Comparison of ENCODE assay signal across 1 cellular context in genomic region chr16:68235105-68235881, GRCh38.
TF ChIP-seq lines count a peak whose summit lies in the region.

No MANE protein-coding gene starts in this region.

TF ChIP-seq in HepG2, 621 proteins besides CTCF, POLR2A, EP300 and RAD21 (continued from another document and continues in another):
- TF ChIP-seq ZNF280D (CRISPR knock-in tag; IDR thresholded peaks at IDR 0.05) (no peak), PAX8 (CRISPR knock-in tag; IDR thresholded peaks at IDR 0.05; ENCODE audit: borderline replicate concordance) (no peak), ZNF383 (CRISPR knock-in tag; IDR thresholded peaks at IDR 0.05; ENCODE audit: borderline replicate concordance) (no peak; the same call in 1 of the 2 replicates), ZNF468 (CRISPR knock-in tag; IDR thresholded peaks at IDR 0.05) (no peak), PRMT3 (CRISPR knock-in tag; IDR thresholded peaks at IDR 0.05; ENCODE audit: borderline replicate concordance, low read depth) (peak; percentile 23), ZNF720 (CRISPR knock-in tag; IDR thresholded peaks at IDR 0.05) (no peak), PITX1 (CRISPR knock-in tag; IDR thresholded peaks at IDR 0.05) (peak; percentile 33), ZNF747 (CRISPR knock-in tag; IDR thresholded peaks at IDR 0.05; ENCODE audit: borderline replicate concordance) (peak; percentile 45; the same call in 1 of the 2 replicates), SRSF1 (optimal IDR thresholded peaks at IDR 0.05; ENCODE audit: low read depth, low read length) (no peak), ZNF317 (CRISPR knock-in tag; IDR thresholded peaks at IDR 0.05) (no peak), ZNF24 (IDR thresholded peaks at IDR 0.05) (no peak), TFDP2 (CRISPR knock-in tag; IDR thresholded peaks at IDR 0.05) (peak; percentile 23; the same call in 1 of the 2 replicates), ZNF296 (CRISPR knock-in tag; conservative IDR thresholded peaks at IDR 0.05) (no peak; the same call in 1 of the 2 replicates), ARNTL (CRISPR knock-in tag; IDR thresholded peaks at IDR 0.05) (peak; percentile 71; the same call in 1 of the 2 replicates), ZFX (CRISPR knock-in tag; IDR thresholded peaks at IDR 0.05; ENCODE audit: low read depth) (peak; percentile 86), ZNF766 (CRISPR knock-in tag; IDR thresholded peaks at IDR 0.05; ENCODE audit: borderline replicate concordance) (no peak), ZNF570 (CRISPR knock-in tag; IDR thresholded peaks at IDR 0.05; ENCODE audit: borderline replicate concordance) (no peak), ZNF460 (CRISPR knock-in tag; IDR thresholded peaks at IDR 0.05; ENCODE audit: borderline replicate concordance) (no peak), ZNF777 (CRISPR knock-in tag; IDR thresholded peaks at IDR 0.05) (peak; percentile 82), IRX3 (CRISPR knock-in tag; IDR thresholded peaks at IDR 0.05; ENCODE audit: borderline replicate concordance, low read depth) (no peak; the same call in 1 of the 2 replicates), ZNF326 (CRISPR knock-in tag; IDR thresholded peaks at IDR 0.05; ENCODE audit: borderline replicate concordance) (no peak), ZNF672 (CRISPR knock-in tag; IDR thresholded peaks at IDR 0.05) (no peak), ZEB1 (IDR thresholded peaks at IDR 0.05; ENCODE audit: insufficient replicate concordance, low read depth) (no peak), KMT2B (CRISPR knock-in tag; IDR thresholded peaks at IDR 0.05) (0 out of 2 replicates have a peak, but pooled peaks have one; percentile 30), ZNF256 (CRISPR knock-in tag; conservative IDR thresholded peaks at IDR 0.05) (0 out of 2 replicates have a peak, but pooled peaks have one; percentile 27), MIER2 (CRISPR knock-in tag; IDR thresholded peaks at IDR 0.05) (no peak), PBX2 (CRISPR knock-in tag; IDR thresholded peaks at IDR 0.05) (no peak), TBP (CRISPR knock-in tag; IDR thresholded peaks at IDR 0.05) (no peak), ARNT2 (CRISPR knock-in tag; IDR thresholded peaks at IDR 0.05; ENCODE audit: low read depth) (peak; percentile 9), AFF4 (CRISPR knock-in tag; IDR thresholded peaks at IDR 0.05) (no peak), ZMYM4 (CRISPR knock-in tag; IDR thresholded peaks at IDR 0.05) (no peak), JUND (CRISPR knock-in tag; IDR thresholded peaks at IDR 0.05) (no peak), MAFF (IDR thresholded peaks at IDR 0.05; ENCODE audit: low read depth, low read length) (no peak), ZNF205 (CRISPR knock-in tag; IDR thresholded peaks at IDR 0.05) (peak; percentile 5; the same call in 1 of the 2 replicates), CEBPZ (IDR thresholded peaks at IDR 0.05; ENCODE audit: low read length) (no peak), HMG20A (CRISPR knock-in tag; IDR thresholded peaks at IDR 0.05; ENCODE audit: borderline replicate concordance) (no peak), ZNF749 (CRISPR knock-in tag; IDR thresholded peaks at IDR 0.05; ENCODE audit: borderline replicate concordance) (no peak; the same call in 1 of the 2 replicates)
- TF ChIP-seq, protein P1, sequence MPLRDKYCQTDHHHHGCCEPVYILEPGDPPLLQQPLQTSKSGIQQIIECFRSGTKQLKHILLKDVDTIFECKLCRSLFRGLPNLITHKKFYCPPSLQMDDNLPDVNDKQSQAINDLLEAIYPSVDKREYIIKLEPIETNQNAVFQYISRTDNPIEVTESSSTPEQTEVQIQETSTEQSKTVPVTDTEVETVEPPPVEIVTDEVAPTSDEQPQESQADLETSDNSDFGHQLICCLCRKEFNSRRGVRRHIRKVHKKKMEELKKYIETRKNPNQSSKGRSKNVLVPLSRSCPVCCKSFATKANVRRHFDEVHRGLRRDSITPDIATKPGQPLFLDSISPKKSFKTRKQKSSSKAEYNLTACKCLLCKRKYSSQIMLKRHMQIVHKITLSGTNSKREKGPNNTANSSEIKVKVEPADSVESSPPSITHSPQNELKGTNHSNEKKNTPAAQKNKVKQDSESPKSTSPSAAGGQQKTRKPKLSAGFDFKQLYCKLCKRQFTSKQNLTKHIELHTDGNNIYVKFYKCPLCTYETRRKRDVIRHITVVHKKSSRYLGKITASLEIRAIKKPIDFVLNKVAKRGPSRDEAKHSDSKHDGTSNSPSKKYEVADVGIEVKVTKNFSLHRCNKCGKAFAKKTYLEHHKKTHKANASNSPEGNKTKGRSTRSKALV (CRISPR knock-in tag; IDR thresholded peaks at IDR 0.05) = peak; percentile 73; the same call in 1 of the 2 replicates
- TF ChIP-seq, protein P2, sequence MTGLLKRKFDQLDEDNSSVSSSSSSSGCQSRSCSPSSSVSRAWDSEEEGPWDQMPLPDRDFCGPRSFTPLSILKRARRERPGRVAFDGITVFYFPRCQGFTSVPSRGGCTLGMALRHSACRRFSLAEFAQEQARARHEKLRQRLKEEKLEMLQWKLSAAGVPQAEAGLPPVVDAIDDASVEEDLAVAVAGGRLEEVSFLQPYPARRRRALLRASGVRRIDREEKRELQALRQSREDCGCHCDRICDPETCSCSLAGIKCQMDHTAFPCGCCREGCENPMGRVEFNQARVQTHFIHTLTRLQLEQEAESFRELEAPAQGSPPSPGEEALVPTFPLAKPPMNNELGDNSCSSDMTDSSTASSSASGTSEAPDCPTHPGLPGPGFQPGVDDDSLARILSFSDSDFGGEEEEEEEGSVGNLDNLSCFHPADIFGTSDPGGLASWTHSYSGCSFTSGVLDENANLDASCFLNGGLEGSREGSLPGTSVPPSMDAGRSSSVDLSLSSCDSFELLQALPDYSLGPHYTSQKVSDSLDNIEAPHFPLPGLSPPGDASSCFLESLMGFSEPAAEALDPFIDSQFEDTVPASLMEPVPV (CRISPR knock-in tag; IDR thresholded peaks at IDR 0.05) = peak; percentile 68; the same call in 1 of the 2 replicates
- TF ChIP-seq, protein P3, sequence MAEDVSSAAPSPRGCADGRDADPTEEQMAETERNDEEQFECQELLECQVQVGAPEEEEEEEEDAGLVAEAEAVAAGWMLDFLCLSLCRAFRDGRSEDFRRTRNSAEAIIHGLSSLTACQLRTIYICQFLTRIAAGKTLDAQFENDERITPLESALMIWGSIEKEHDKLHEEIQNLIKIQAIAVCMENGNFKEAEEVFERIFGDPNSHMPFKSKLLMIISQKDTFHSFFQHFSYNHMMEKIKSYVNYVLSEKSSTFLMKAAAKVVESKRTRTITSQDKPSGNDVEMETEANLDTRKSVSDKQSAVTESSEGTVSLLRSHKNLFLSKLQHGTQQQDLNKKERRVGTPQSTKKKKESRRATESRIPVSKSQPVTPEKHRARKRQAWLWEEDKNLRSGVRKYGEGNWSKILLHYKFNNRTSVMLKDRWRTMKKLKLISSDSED (CRISPR knock-in tag; IDR thresholded peaks at IDR 0.05) = no peak
- TF ChIP-seq, protein P4, sequence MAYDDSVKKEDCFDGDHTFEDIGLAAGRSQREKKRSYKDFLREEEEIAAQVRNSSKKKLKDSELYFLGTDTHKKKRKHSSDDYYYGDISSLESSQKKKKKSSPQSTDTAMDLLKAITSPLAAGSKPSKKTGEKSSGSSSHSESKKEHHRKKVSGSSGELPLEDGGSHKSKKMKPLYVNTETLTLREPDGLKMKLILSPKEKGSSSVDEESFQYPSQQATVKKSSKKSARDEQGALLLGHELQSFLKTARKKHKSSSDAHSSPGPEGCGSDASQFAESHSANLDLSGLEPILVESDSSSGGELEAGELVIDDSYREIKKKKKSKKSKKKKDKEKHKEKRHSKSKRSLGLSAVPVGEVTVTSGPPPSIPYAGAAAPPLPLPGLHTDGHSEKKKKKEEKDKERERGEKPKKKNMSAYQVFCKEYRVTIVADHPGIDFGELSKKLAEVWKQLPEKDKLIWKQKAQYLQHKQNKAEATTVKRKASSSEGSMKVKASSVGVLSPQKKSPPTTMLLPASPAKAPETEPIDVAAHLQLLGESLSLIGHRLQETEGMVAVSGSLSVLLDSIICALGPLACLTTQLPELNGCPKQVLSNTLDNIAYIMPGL (CRISPR knock-in tag; IDR thresholded peaks at IDR 0.05; ENCODE audit: borderline replicate concordance in 1 of 2, low read depth in 1 of 2) = peak; percentile 22 to 81; a peak in 3 of 4 replicates
